ENCODE assay signal across 8 cellular contexts in the genomic region with DNA sequence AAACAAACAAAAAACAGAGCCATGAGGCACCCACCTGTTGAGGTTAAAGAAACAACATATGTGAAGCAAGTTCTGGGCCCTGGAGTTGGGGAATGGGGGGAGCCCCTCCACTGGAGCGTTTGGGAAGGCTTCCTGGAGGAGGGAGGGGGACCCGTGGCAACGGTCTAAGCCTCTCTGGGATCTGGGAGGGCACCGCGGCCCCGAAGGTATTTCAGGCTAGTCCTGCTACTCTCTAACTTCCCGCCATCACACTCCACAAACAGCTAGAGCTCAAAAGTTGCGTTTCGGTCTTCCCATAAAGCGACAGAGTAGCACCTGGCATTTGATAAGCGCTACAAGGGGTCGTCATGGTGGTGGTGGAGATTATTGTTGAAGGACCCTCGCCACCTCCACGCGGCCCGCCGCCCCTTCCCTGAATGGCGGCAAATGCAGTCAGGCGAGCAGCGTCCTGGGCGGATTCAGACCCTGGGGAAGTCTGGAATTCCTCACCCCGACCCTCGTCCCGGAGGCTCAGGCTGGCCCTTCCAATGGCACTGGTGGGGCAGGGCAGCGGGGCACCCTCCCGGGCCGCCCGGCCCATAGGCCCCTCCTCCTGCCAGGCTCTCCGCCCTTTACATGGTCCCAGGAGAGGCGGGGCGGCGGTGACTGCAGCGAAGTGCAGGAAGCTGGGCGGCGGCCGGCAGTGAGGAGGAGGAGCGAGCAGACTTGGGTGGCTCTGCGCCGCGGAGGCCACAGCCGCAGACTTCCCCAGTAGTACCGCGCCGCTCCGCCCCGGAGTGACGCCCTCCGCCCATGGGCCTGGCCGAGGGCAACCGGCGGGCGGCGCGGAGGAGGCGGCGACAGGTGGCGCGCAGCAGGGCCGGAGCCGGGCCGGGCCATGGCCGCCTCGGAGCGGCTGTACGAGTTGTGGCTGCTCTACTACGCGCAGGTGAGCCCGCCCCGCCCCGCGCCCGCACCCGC. TPM values are rescaled to one million over a fixed set of nuclear protein-coding genes. Genes with fewer than 3 reads are reported as not detected.
DNase-seq lines count a peak whose midpoint lies in the region; ATAC-seq and TF ChIP-seq lines count a peak whose summit lies in the region.

A gene with protein sequence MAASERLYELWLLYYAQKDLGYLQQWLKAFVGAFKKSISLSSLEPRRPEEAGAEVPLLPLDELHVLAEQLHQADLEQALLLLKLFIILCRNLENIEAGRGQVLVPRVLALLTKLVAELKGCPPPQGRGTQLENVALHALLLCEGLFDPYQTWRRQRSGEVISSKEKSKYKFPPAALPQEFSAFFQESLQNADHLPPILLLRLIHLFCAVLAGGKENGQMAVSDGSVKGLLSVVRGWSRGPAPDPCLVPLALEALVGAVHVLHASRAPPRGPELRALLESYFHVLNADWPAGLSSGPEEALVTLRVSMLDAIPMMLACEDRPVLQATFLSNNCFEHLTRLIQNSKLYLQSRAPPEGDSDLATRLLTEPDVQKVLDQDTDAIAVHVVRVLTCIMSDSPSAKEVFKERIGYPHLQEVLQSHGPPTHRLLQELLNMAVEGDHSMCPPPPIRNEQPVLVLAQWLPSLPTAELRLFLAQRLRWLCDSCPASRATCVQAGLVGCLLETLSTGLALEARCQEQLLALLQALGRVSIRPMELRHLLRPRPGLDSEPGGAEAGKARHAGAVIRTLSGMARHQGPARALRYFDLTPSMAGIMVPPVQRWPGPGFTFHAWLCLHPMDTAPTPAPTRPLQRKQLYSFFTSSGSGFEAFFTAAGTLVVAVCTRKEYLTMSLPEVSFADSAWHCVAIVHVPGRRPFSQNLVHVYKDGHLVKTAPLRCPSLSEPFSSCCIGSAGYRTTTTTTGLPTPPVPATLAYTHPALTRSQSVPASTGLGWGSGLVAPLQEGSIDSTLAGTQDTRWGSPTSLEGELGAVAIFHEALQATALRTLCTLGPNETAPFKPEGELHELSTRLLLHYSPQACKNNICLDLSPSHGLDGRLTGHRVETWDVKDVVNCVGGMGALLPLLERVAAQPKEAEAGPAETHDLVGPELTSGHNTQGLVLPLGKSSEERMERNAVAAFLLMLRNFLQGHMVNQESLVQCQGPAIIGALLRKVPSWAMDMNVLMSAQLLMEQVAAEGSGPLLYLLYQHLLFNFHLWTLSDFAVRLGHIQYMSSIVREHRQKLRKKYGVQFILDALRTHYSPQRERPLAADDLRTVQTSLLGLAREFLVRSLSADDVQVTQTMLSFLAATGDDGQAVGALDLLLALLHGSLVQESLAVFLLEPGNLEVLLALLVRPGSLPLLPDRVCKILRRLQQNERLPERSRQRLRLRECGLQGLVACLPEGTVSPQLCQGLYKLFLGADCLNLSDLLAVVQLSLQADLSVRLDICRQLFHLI (N-terminal part only) (plus strand): TSS at position 682 of the 960 bp plus-strand sequence. CDS start 196 bp downstream, at position 878.

- peak within 1 kb of the TSS; percentile 89 for H3K4me3 Mint-ChIP-seq in activated naive CD8-positive, alpha-beta T cell

- H3K27ac ChIP-seq in ovary (peak within 1 kb of the TSS; percentile 16 to 61), thymus (ENCODE audit: low read depth) (peak within 1 kb of the TSS; percentile 93)

- H3K4me3 ChIP-seq in ovary (peak within 1 kb of the TSS; percentile 59), thymus (ENCODE audit: low read length) (peak within 1 kb of the TSS; percentile 84)

- H3K27me3 ChIP-seq in ovary: no peaks in the 10 kb centered on the region
- H3K27me3 ChIP-seq in thymus (ENCODE audit: control insufficient read depth, insufficient read depth): no peaks in the 10 kb centered on the region

- TF ChIP-seq EP300 in ovary (IDR thresholded peaks at IDR 0.05): no peak

- H3K36me3 Mint-ChIP-seq in activated naive CD8-positive, alpha-beta T cell: peaks cover 6% of the 10 kb centered on the region

- H3K27ac Mint-ChIP-seq in activated naive CD8-positive, alpha-beta T cell: peak within 1 kb of the TSS; percentile 92

- no peaks in the 10 kb centered on the region for H3K9me3 Mint-ChIP-seq in activated naive CD8-positive, alpha-beta T cell (ENCODE audit: low read depth)

- TF ChIP-seq CTCF in ovary (IDR thresholded peaks at IDR 0.05): no peak

- H3K36me3 ChIP-seq in ovary (no peaks in the 10 kb centered on the region), thymus (ENCODE audit: control insufficient read depth, insufficient read depth) (no peaks in the 10 kb centered on the region)

- H3K9me3 ChIP-seq in ovary: no peaks in the 10 kb centered on the region
- no peaks in the 10 kb centered on the region for H3K9me3 ChIP-seq in thymus (ENCODE audit: control insufficient read depth)

- 1% methylated on average over 63 to 73 of the region's 73 CpGs for WGBS in ovary, 3 donors
- WGBS in thymus: under 1% methylated on average over 73 of the region's 73 CpGs

- TF ChIP-seq POLR2A in GM10847 (IDR thresholded peaks at IDR 0.05; ENCODE audit: extremely low read depth, insufficient read length) (peak; percentile 65), ovary (IDR thresholded peaks at IDR 0.05) (peak; percentile 8)

- H3K4me1 ChIP-seq in ovary (ENCODE audit: insufficient read depth): peaks cover 5% of the 10 kb centered on the region
- peaks cover 31% of the 10 kb centered on the region for H3K4me1 ChIP-seq in thymus (ENCODE audit: control insufficient read depth, insufficient read depth, low read length)

- peak; percentile 65 for ATAC-seq in HG02623 (IDR thresholded peaks at IDR 0.05; ENCODE audit: unreplicated experiment)

- H3K4me1 Mint-ChIP-seq in activated naive CD8-positive, alpha-beta T cell (ENCODE audit: low read depth): peaks cover 48% of the 10 kb centered on the region

- DNase-seq in NCI-H1092 treated with DMSO at 0.1 percent for 48 hours (lab: John Stamatoyannopoulos, UW) (peak; percentile 62), SKM-1 treated with dmso at 0.1 percent for 144 hours (lab: John Stamatoyannopoulos, UW; ENCODE audit: unreplicated experiment) (peak; percentile 97), head of caudate nucleus (peak; percentile 61 to 93 (median 83)), ovary (peak; percentile 85 to 90 (median 88))

- intact Hi-C loops in head of caudate nucleus (cut with DNase I) (no loop called here), ovary (cut with DNase I) (loop anchor here in 1 of 4 donors (5.0 kb wide), 1 partner anchor 42 kb away; no protein-coding TSS in a partner anchor)

- H3K27me3 Mint-ChIP-seq in activated naive CD8-positive, alpha-beta T cell: no peaks in the 10 kb centered on the region

RNA-seq across cellular contexts. Expression of the gene that starts here (rescaled TPM):
- total RNA-seq in ovary: 10 to 100 TPM in 6 of 7 donors, 1 to 10 TPM in 1; 9.4 to 19.1 (median 14.0) TPM
- polyA plus RNA-seq in ovary (10 to 100 TPM in 1 of 2 donors, 1 to 10 TPM in 1; 3.4 to 13.7 TPM), thymus (83.6 TPM)

Comparison
In these comparisons a context has a peak if more than half of its experiments do, and no peak if none do; other contexts are left out.
1. Peak in every context shown above with its lines: DNase-seq, ATAC-seq, H3K4me3 ChIP-seq and H3K27ac ChIP-seq.